9 cellular contexts compared by ENCODE assay signal in genomic region chr11:417652-418342, GRCh38. TPM values are rescaled to one million over a fixed set of nuclear protein-coding genes. Genes with fewer than 3 reads are reported as not detected.
A peak's percentile ranks its signal among the peaks of the same experiment; 100 is the strongest.
DNase-seq lines count a peak whose midpoint lies in the region; ATAC-seq and TF ChIP-seq lines count a peak whose summit lies in the region.
"Had no signal": no experiment of that assay in that cellular context is flagged by ENCODE, and none has a peak within 500 bp of the region (broad histone marks: within the 10 kb centered on the region; RNA-seq: fewer than 3 reads in every experiment).

No MANE protein-coding gene starts in this region.

- no peaks in the 10 kb centered on the region for H3K9me3 Mint-ChIP-seq in CD8-positive, alpha-beta T cell
- H3K9me3 Mint-ChIP-seq in glutamatergic neuron (ENCODE audit: unreplicated experiment): peaks cover 1% of the 10 kb centered on the region

- POLR2A ChIA-PET in CD8-positive, alpha-beta T cell (lab: Charles Lee): interaction anchor here (1.0 to 4.6 kb wide), 4 partner anchors 11 to 181 kb away, joined by 3 to 58 read pairs (median 28); partner anchors contain the start of genes PSMD13 and PTDSS2

- no peak for TF ChIP-seq POLR2A in prostate gland (IDR thresholded peaks at IDR 0.05)

- no peaks in the 10 kb centered on the region for H3K36me3 ChIP-seq in CD8-positive, alpha-beta T cell (ENCODE audit: insufficient read depth, low read length)
- H3K36me3 ChIP-seq in RWPE2 (ENCODE audit: low read depth) (no peaks in the 10 kb centered on the region), prostate gland (no peaks in the 10 kb centered on the region)

- H3K4me3 ChIP-seq in CD8-positive, alpha-beta T cell (ENCODE audit: low read depth, low read length): no peak overlapping the region
- H3K4me3 ChIP-seq in RWPE2 (ENCODE audit: severe bottlenecking) (peak overlapping the region; percentile 53), prostate gland (peak overlapping the region; percentile 52 to 67)

- WGBS in prostate gland: 56% methylated on average over 18 of the region's 19 CpGs

- no peak overlapping the region for H3K27ac Mint-ChIP-seq in CD8-positive, alpha-beta T cell
- H3K27ac Mint-ChIP-seq in glutamatergic neuron (ENCODE audit: unreplicated experiment): no peak overlapping the region

- peaks cover 24% of the 10 kb centered on the region for H3K4me1 ChIP-seq in CD8-positive, alpha-beta T cell (ENCODE audit: insufficient read depth, low read length)
- H3K4me1 ChIP-seq in RWPE2 (ENCODE audit: insufficient read depth, poor library complexity, severe bottlenecking) (peaks cover 14% of the 10 kb centered on the region), prostate gland (replicated peaks) (peaks cover 8% of the 10 kb centered on the region)

- no peak for DNase-seq in CD8-positive, alpha-beta T cell
- DNase-seq in RWPE2 (ENCODE audit: low spot score) (no peak), glutamatergic neuron (no peak), prostate gland (ENCODE audit: low spot score) (no peak), NCI-H1105 (lab: John Stamatoyannopoulos, UW) (no peak)
- DNase-seq in effector CD8-positive, alpha-beta T cell (lab: John Stamatoyannopoulos, UW): no peak
- DNase-seq: NCI-H1417 treated with DMSO at 0.1 percent for 48 hours had no signal

- no peaks in the 10 kb centered on the region for H3K27me3 Mint-ChIP-seq in CD8-positive, alpha-beta T cell (ENCODE audit: low read depth)
- peaks cover 10% of the 10 kb centered on the region for H3K27me3 Mint-ChIP-seq in glutamatergic neuron (ENCODE audit: unreplicated experiment)

- TF ChIP-seq CTCF in CD8-positive, alpha-beta T cell (IDR thresholded peaks at IDR 0.05): no peak
- no peak for TF ChIP-seq CTCF in RWPE2 (IDR thresholded peaks at IDR 0.05; ENCODE audit: poor library complexity, severe bottlenecking)
- no peak for TF ChIP-seq CTCF in glutamatergic neuron (IDR thresholded peaks at IDR 0.05; ENCODE audit: partially characterized antibody, unreplicated experiment)
- TF ChIP-seq CTCF in prostate gland (IDR thresholded peaks at IDR 0.05): no peak

- CTCF ChIA-PET in CD8-positive, alpha-beta T cell (lab: Charles Lee): interaction anchor here (1.2 to 6.2 kb wide), 2 partner anchors 11 to 31 kb away, joined by 4 to 65 read pairs; partner anchors contain the start of gene PTDSS2

- H3K27me3 ChIP-seq in CD8-positive, alpha-beta T cell (ENCODE audit: insufficient read depth, low read length): no peaks in the 10 kb centered on the region
- H3K27me3 ChIP-seq in RWPE2 (ENCODE audit: insufficient read depth, poor library complexity, severe bottlenecking) (no peaks in the 10 kb centered on the region), prostate gland (replicated peaks; ENCODE audit: insufficient read depth) (no peaks in the 10 kb centered on the region)

- H3K4me3 Mint-ChIP-seq in CD8-positive, alpha-beta T cell: peak overlapping the region; percentile 75
- peak overlapping the region; percentile 76 for H3K4me3 Mint-ChIP-seq in glutamatergic neuron (ENCODE audit: unreplicated experiment)

- intact Hi-C loops in CD8-positive, alpha-beta T cell (cut with DNase I, micrococcal nuclease): no loop called here
- intact Hi-C loops in prostate gland (cut with DNase I): no loop called here

- no peak overlapping the region for H3K27ac ChIP-seq in CD8-positive, alpha-beta T cell (ENCODE audit: low read depth, low read length)
- peak overlapping the region; percentile 61 for H3K27ac ChIP-seq in RWPE2 (ENCODE audit: poor library complexity, severe bottlenecking)
- peak overlapping the region; percentile 80 to 83 for H3K27ac ChIP-seq in prostate gland

- peaks cover 9% of the 10 kb centered on the region for H3K36me3 Mint-ChIP-seq in CD8-positive, alpha-beta T cell
- no peaks in the 10 kb centered on the region for H3K36me3 Mint-ChIP-seq in glutamatergic neuron (ENCODE audit: unreplicated experiment)

- no peak for ATAC-seq in CD8-positive, alpha-beta T cell
- ATAC-seq in RWPE2 (ENCODE audit: low read depth): no peak
- ATAC-seq in activated CD4-positive, CD25-positive, alpha-beta regulatory T cell treated with anti-CD3 and anti-CD28 coated beads, Interleukin-2, amount 50 U/mL, for 24 hours: no peak
- ATAC-seq in HG03432 (IDR thresholded peaks at IDR 0.05; ENCODE audit: unreplicated experiment): no peak

- no peaks in the 10 kb centered on the region for H3K9me3 ChIP-seq in CD8-positive, alpha-beta T cell (ENCODE audit: low read length)
- H3K9me3 ChIP-seq in RWPE2 (ENCODE audit: severe bottlenecking) (no peaks in the 10 kb centered on the region), prostate gland (no peaks in the 10 kb centered on the region)

- peaks cover 25% of the 10 kb centered on the region for H3K4me1 Mint-ChIP-seq in CD8-positive, alpha-beta T cell (ENCODE audit: low read depth)
- peaks cover 1% of the 10 kb centered on the region for H3K4me1 Mint-ChIP-seq in glutamatergic neuron (ENCODE audit: low read depth, unreplicated experiment)

RNA-seq across cellular contexts. Expression of gene SIGIRR, which starts 3.0 kb away (rescaled TPM):
- 100 to 1,000 TPM; 270 to 294 TPM for total RNA-seq in CD8-positive, alpha-beta T cell
- total RNA-seq in glutamatergic neuron (ENCODE audit: unreplicated experiment): 26.5 TPM
- total RNA-seq in prostate gland: 10 to 100 TPM; 40.4 to 75.6 TPM

RNA-seq across cellular contexts. Expression of gene PKP3, which starts 23.8 kb away (rescaled TPM):
- total RNA-seq in CD8-positive, alpha-beta T cell: under 1 TPM in 1 of 2 experiments, not detected in 1; 0.62 TPM
- total RNA-seq in glutamatergic neuron (ENCODE audit: unreplicated experiment): not detected
- 10 to 100 TPM; 58.6 to 88.4 TPM for total RNA-seq in prostate gland

RNA-seq across cellular contexts. Expression of gene ANO9, which starts 24.0 kb away (rescaled TPM):
- total RNA-seq in CD8-positive, alpha-beta T cell: 10 to 100 TPM; 84.0 to 86.7 TPM
- total RNA-seq in glutamatergic neuron (ENCODE audit: unreplicated experiment) (1.8 TPM), prostate gland (1 to 10 TPM; 8.4 to 9.1 TPM)

RNA-seq across cellular contexts. Expression of gene PTDSS2, which starts 32.3 kb away (rescaled TPM):
- 10 to 100 TPM; 18.9 to 21.8 TPM for total RNA-seq in CD8-positive, alpha-beta T cell
- total RNA-seq in glutamatergic neuron (ENCODE audit: unreplicated experiment) (123 TPM), prostate gland (10 to 100 TPM; 46.3 to 50.3 TPM)

RNA-seq across cellular contexts. Expression of gene B4GALNT4, which starts 48.5 kb away (rescaled TPM):
- total RNA-seq in CD8-positive, alpha-beta T cell: under 1 TPM; 0.44 to 0.84 TPM
- total RNA-seq in glutamatergic neuron (ENCODE audit: unreplicated experiment) (418 TPM), prostate gland (10 to 100 TPM in 1 of 2 donors, 1 to 10 TPM in 1; 5.8 to 14.2 TPM)

Comparison
In these comparisons a context has a peak if more than half of its experiments do, and no peak if none do; other contexts are left out.
1. RNA of gene PKP3, which starts 23.8 kb away (total RNA-seq): 58.6 to 88.4 TPM in prostate gland; 0.62 TPM in CD8-positive, alpha-beta T cell and not detected in glutamatergic neuron (single experiment); every median in the first group is over 10 times any median in the second.
2. RNA of gene ANO9, which starts 24.0 kb away (total RNA-seq): 84.0 to 86.7 TPM in CD8-positive, alpha-beta T cell; 8.4 to 9.1 TPM in prostate gland and 1.8 TPM in glutamatergic neuron (single experiment); every median in the first group is over 4 times any median in the second.